ENCODE assay signal across 16 cellular contexts in the genomic region with DNA sequence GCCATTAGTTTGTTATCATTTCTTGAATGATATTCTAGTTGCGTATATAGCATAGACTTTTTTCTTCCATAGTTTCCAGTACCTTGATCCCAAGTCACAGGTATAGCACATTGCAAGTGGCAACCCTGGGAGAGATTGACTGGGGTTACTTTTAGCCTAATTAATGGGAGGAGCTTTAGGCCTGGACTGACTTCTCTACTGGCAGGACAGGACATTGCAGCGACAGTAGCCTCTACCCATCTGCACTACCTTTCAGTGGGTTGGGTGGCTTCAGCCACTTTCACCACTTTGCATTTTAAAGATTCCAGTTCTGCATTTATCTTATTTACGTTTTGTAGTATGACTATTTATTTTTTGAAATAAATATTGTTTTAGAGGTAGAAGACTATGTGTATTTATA.
DNase-seq lines count a peak whose midpoint lies in the region; ATAC-seq, FAIRE-seq and TF ChIP-seq lines count a peak whose summit lies in the region.
"Had no signal": no experiment of that assay in that cellular context is flagged by ENCODE, and none has a peak within 500 bp of the region (broad histone marks: within the 10 kb centered on the region; RNA-seq: fewer than 3 reads in every experiment).

No MANE protein-coding gene starts in this region.

- 21% methylated on average over 3 of the region's 3 CpGs for WGBS in GM12878 (ENCODE audit: insufficient coverage, insufficient replicate concordance, low lambda C conversion rate, missing lambda C conversion rate)

- no peak for TF ChIP-seq RAD21 in GM12878 (IDR thresholded peaks at IDR 0.05; ENCODE audit: insufficient read depth, low read depth, low read length)

- no peaks in the 10 kb centered on the region for H3K36me3 Mint-ChIP-seq in neural progenitor cell
- H3K36me3 Mint-ChIP-seq: CD8-positive, alpha-beta memory T cell had no signal

- SMC1A ChIA-PET in GM12878 (lab: Charles Lee; ENCODE audit: uncharacterized antibody, unreplicated experiment) = no interaction called here

- ATAC-seq in GM12878 = peak; percentile 42; the same call in 1 of the 3 replicates

- CTCF ChIA-PET in GM12878 (lab: Yijun Ruan, JAX) = no interaction called here

- H3K4me3 ChIP-seq in GM12878 (no peak overlapping the region), neural progenitor cell (no peak overlapping the region), BE2C (ENCODE audit: low read depth, low read length) (no peak overlapping the region), left ventricle myocardium inferior (no peak overlapping the region)
- H3K4me3 ChIP-seq: BLaER1, GM23248 had no signal

- no peak for TF ChIP-seq CTCF in GM12878 (IDR thresholded peaks at IDR 0.05 in 2 of 3, conservative IDR thresholded peaks at IDR 0.05 in 1 of 3; ENCODE audit: control insufficient read depth in 2 of 3, extremely low read depth in 1 of 3, insufficient read depth in 1 of 3, low read depth in 3 of 3, low read length in 3 of 3)
- TF ChIP-seq CTCF in neural progenitor cell (IDR thresholded peaks at IDR 0.05) = peak; percentile 14
- no peak for TF ChIP-seq CTCF in BE2C (IDR thresholded peaks at IDR 0.05; ENCODE audit: low read depth, low read length)
- TF ChIP-seq CTCF in left ventricle myocardium inferior (IDR thresholded peaks at IDR 0.05; ENCODE audit: borderline replicate concordance) = no peak

- H3K4me1 Mint-ChIP-seq in neural progenitor cell = no peaks in the 10 kb centered on the region
- H3K4me1 Mint-ChIP-seq: CD8-positive, alpha-beta memory T cell had no signal

- no peaks in the 10 kb centered on the region for H3K9me3 ChIP-seq in GM12878 (replicated peaks; ENCODE audit: control insufficient read depth, insufficient read depth, low read length)
- H3K9me3 ChIP-seq in neural progenitor cell (ENCODE audit: low read depth) = no peaks in the 10 kb centered on the region
- no peaks in the 10 kb centered on the region for H3K9me3 ChIP-seq in BE2C
- H3K9me3 ChIP-seq in left ventricle myocardium inferior (replicated peaks) = no peaks in the 10 kb centered on the region
- H3K9me3 ChIP-seq: BLaER1, Caco-2 had no signal

- DNase-seq in NCI-H82 (lab: John Stamatoyannopoulos, UW) = peak; percentile 23
- DNase-seq in NCI-H82 treated with DMSO at 0.1 percent for 48 hours (lab: John Stamatoyannopoulos, UW; ENCODE audit: unreplicated experiment) = no peak
- DNase-seq in GM12878 (ENCODE audit: low read depth, low spot score) = no peak
- DNase-seq in iPS DF 4.7 (ENCODE audit: extremely low read depth, low spot score) = peak; percentile 7
- peak; percentile 13 for DNase-seq in neural progenitor cell (ENCODE audit: low spot score)
- DNase-seq in BE2C = no peak
- no peak for DNase-seq in left ventricle myocardium inferior
- no peak for DNase-seq in pons (ENCODE audit: low spot score)
- DNase-seq: Caco-2; CD8-positive, alpha-beta memory T cell; DND-41; GF-D8; GM23248; HCEC 1CT had no signal

- POLR2A ChIA-PET in GM12878 (lab: Charles Lee) = no interaction called here

- no peak for TF ChIP-seq POLR2A in GM12878 (IDR thresholded peaks at IDR 0.05; ENCODE audit: low read depth, low read length)

- no peaks in the 10 kb centered on the region for H3F3A ChIP-seq in neural progenitor cell (ENCODE audit: low read depth)

- H3K4me3 Mint-ChIP-seq in neural progenitor cell = no peak overlapping the region
- H3K4me3 Mint-ChIP-seq: CD8-positive, alpha-beta memory T cell had no signal

- BruUV-seq in GM12878 (replicated peaks; lab: Mats Ljungman, UMichigan) = no TSS peak

- no peak overlapping the region for H2AFZ ChIP-seq in GM12878 (ENCODE audit: control insufficient read depth, low read depth, low read length)
- H2AFZ ChIP-seq in neural progenitor cell (replicated peaks) = no peak overlapping the region
- H2AFZ ChIP-seq: GM23248 had no signal

- no peaks in the 10 kb centered on the region for H3K36me3 ChIP-seq in GM12878 (ENCODE audit: control insufficient read depth in 2 of 2, insufficient read depth in 2 of 2, low read length in 1 of 2)
- no peaks in the 10 kb centered on the region for H3K36me3 ChIP-seq in neural progenitor cell
- no peaks in the 10 kb centered on the region for H3K36me3 ChIP-seq in BE2C
- no peaks in the 10 kb centered on the region for H3K36me3 ChIP-seq in left ventricle myocardium inferior
- H3K36me3 ChIP-seq: BLaER1 had no signal

- intact Hi-C loops in GM12878 (cut with micrococcal nuclease; ENCODE audit: unreplicated experiment) = no loop called here
- intact Hi-C loops in left ventricle myocardium inferior (cut with micrococcal nuclease) = no loop called here

- no peak for TF ChIP-seq EP300 in GM12878 (IDR thresholded peaks at IDR 0.05; ENCODE audit: borderline replicate concordance in 1 of 2, control insufficient read depth in 1 of 2, low read depth in 2 of 2, low read length in 2 of 2)

- H3K27ac ChIP-seq in GM12878 (ENCODE audit: control insufficient read depth, insufficient read depth) = no peak overlapping the region
- no peak overlapping the region for H3K27ac ChIP-seq in neural progenitor cell
- no peak overlapping the region for H3K27ac ChIP-seq in left ventricle myocardium inferior (replicated peaks)
- H3K27ac ChIP-seq: 22Rv1, BLaER1, GM23248 had no signal

- H3K27me3 Mint-ChIP-seq in neural progenitor cell (ENCODE audit: insufficient read depth, low read depth) = no peaks in the 10 kb centered on the region
- H3K27me3 Mint-ChIP-seq: CD8-positive, alpha-beta memory T cell had no signal

- H3K27me3 ChIP-seq in GM12878 (replicated peaks in 1 of 2; ENCODE audit: control insufficient read depth in 2 of 2, insufficient read depth in 2 of 2, low read length in 1 of 2) (no peaks in the 10 kb centered on the region), neural progenitor cell (no peaks in the 10 kb centered on the region), BE2C (no peaks in the 10 kb centered on the region), left ventricle myocardium inferior (ENCODE audit: low read depth) (no peaks in the 10 kb centered on the region)
- H3K27me3 ChIP-seq: BLaER1 had no signal

- no peaks in the 10 kb centered on the region for H3K79me2 ChIP-seq in GM12878 (ENCODE audit: control insufficient read depth, insufficient read depth, low read length)
- no peaks in the 10 kb centered on the region for H3K79me2 ChIP-seq in neural progenitor cell (ENCODE audit: low read depth)

- H4K20me1 ChIP-seq in GM12878 (ENCODE audit: control insufficient read depth, insufficient read depth) = no peaks in the 10 kb centered on the region
- no peaks in the 10 kb centered on the region for H4K20me1 ChIP-seq in neural progenitor cell (ENCODE audit: low read depth)
- H4K20me1 ChIP-seq: BLaER1 had no signal

- no peak overlapping the region for H3K27ac Mint-ChIP-seq in neural progenitor cell
- H3K27ac Mint-ChIP-seq: CD8-positive, alpha-beta memory T cell had no signal

- in situ Hi-C loops in GM12878 (cut with MboI) = no loop called here

- H3K4me2 ChIP-seq in GM12878 (ENCODE audit: control insufficient read depth, insufficient read depth) (no peak overlapping the region), neural progenitor cell (no peak overlapping the region)
- H3K4me2 ChIP-seq: BLaER1 had no signal

- no peaks in the 10 kb centered on the region for H3K9me3 Mint-ChIP-seq in neural progenitor cell

- no peaks in the 10 kb centered on the region for H3K4me1 ChIP-seq in GM12878 (ENCODE audit: control insufficient read depth, insufficient read depth, low read length)
- no peaks in the 10 kb centered on the region for H3K4me1 ChIP-seq in neural progenitor cell
- peaks cover 5% of the 10 kb centered on the region; the same call in 1 of the 2 replicates for H3K4me1 ChIP-seq in BE2C
- H3K4me1 ChIP-seq in left ventricle myocardium inferior = no peaks in the 10 kb centered on the region
- H3K4me1 ChIP-seq: BLaER1, Caco-2 had no signal

- RAD21 ChIA-PET in GM12878 (lab: Charles Lee; ENCODE audit: unreplicated experiment) = no interaction called here

- no peak overlapping the region for H3K9ac ChIP-seq in GM12878 (ENCODE audit: control insufficient read depth, insufficient read depth, low read length)
- no peak overlapping the region for H3K9ac ChIP-seq in neural progenitor cell
- H3K9ac ChIP-seq: BLaER1, GM23248 had no signal

- no peak for FAIRE-seq in GM12878 (lab: Jason Lieb, UNC)

TF ChIP-seq in GM12878, 131 proteins besides CTCF, POLR2A, EP300 and RAD21:
- TF ChIP-seq STAT1 (conservative IDR thresholded peaks at IDR 0.05) (no peak), STAT3 (IDR thresholded peaks at IDR 0.05; ENCODE audit: low read depth, low read length) (no peak), CREM (IDR thresholded peaks at IDR 0.05; ENCODE audit: low read depth) (no peak), EZH2 (IDR thresholded peaks at IDR 0.05; ENCODE audit: borderline replicate concordance, control insufficient read depth, low read depth, low read length) (no peak), TCF3 (IDR thresholded peaks at IDR 0.05; ENCODE audit: borderline replicate concordance, insufficient read depth, low read depth, low read length) (no peak), YY1 (IDR thresholded peaks at IDR 0.05; ENCODE audit: low read depth, low read length) (no peak), SUPT20H (IDR thresholded peaks at IDR 0.05; ENCODE audit: borderline replicate concordance, control insufficient read depth, low read depth, low read length) (no peak)
- TF ChIP-seq, protein P1, sequence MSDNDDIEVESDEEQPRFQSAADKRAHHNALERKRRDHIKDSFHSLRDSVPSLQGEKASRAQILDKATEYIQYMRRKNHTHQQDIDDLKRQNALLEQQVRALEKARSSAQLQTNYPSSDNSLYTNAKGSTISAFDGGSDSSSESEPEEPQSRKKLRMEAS (IDR thresholded peaks at IDR 0.05; ENCODE audit: low read depth, low read length) = no peak

Comparison
In these comparisons a context has a peak if more than half of its experiments do, and no peak if none do; other contexts are left out.
1. DNase-seq: peak in NCI-H82 (single experiment), iPS DF 4.7 (single experiment) and neural progenitor cell (single experiment); none in NCI-H82 treated with DMSO at 0.1 percent for 48 hours (single experiment), GM12878 (single experiment), BE2C (single experiment), left ventricle myocardium inferior (single experiment) and pons (single experiment).